In the genomic region with DNA sequence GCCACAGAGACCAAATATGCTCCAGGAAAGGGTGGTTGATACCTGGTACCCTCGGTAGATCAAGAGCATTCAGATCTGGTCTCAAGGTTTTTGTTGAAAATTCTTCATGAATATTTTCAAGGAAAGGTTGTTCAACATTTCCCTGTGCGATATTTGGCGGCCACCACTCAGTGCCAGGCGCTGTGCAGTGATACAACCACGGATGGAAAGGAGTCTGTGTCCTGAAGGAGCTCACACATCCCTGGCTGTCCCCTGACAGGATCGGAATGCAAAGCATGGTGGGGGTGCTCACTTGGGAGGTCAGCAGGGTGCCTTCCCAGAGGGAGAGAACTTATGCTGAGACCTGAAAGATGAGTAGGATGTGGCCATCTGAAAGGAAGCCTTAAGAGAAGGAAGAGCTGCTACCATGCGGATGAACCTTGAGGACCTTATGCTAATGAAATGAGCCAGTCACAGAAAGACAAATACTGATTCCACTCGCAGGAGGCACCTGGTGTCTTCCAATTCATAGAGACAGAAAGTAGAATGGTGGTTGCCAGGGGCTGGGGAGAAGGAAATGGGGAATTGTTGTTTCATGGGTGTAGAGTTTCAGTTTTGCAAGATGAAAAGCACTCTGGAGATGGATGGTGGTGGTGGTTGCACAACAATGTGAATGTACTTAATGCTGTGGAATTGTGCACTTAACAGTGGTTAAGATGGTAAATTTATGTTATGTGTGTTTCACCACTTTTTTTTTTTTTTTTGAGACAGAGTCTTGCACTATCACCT, we compare ENCODE assay signal across 19 cellular contexts. TPM values are rescaled to one million over a fixed set of nuclear protein-coding genes. Genes with fewer than 3 reads are reported as not detected.
DNase-seq lines count a peak whose midpoint lies in the region; ATAC-seq and TF ChIP-seq lines count a peak whose summit lies in the region.
"Had no signal": no experiment of that assay in that cellular context is flagged by ENCODE, and none has a peak within 500 bp of the region (broad histone marks: within the 10 kb centered on the region; RNA-seq: fewer than 3 reads in every experiment).

No MANE protein-coding gene starts in this region.

- H3K4me3 Mint-ChIP-seq in naive thymus-derived CD4-positive, alpha-beta T cell = peak overlapping the region in 1 of 10 donors; percentile 2
- H3K4me3 Mint-ChIP-seq: activated naive CD4-positive, alpha-beta T cell treated with anti-CD3 and anti-CD28 coated beads, Interleukin-2, amount 50 U/mL, for 24 hours; CD4-positive, CD25-positive, alpha-beta regulatory T cell had no signal

- intact Hi-C loops in naive thymus-derived CD4-positive, alpha-beta T cell (cut with micrococcal nuclease) = no loop called here

- no peak for ATAC-seq in naive thymus-derived CD4-positive, alpha-beta T cell
- ATAC-seq in GM18498 (IDR thresholded peaks at IDR 0.05; ENCODE audit: unreplicated experiment) = no peak

- H3K27me3 ChIP-seq in naive thymus-derived CD4-positive, alpha-beta T cell (ENCODE audit: control insufficient read depth in 2 of 2, insufficient read depth in 2 of 2, low read length in 2 of 2) = no peaks in the 10 kb centered on the region
- H3K27me3 ChIP-seq: vagina had no signal

- no peaks in the 10 kb centered on the region for H3K4me1 ChIP-seq in naive thymus-derived CD4-positive, alpha-beta T cell (ENCODE audit: control insufficient read depth in 2 of 2, insufficient read depth in 2 of 2, low read length in 2 of 2)

- no peak overlapping the region for H3K27ac Mint-ChIP-seq in naive thymus-derived CD4-positive, alpha-beta T cell
- H3K27ac Mint-ChIP-seq: activated naive CD4-positive, alpha-beta T cell treated with anti-CD3 and anti-CD28 coated beads, Interleukin-2, amount 50 U/mL, for 24 hours; CD4-positive, CD25-positive, alpha-beta regulatory T cell had no signal

- TF ChIP-seq CTCF in fibroblast of the aortic adventitia (IDR thresholded peaks at IDR 0.05; ENCODE audit: insufficient read depth, low read length) = no peak

- no peaks in the 10 kb centered on the region for H3K9me3 ChIP-seq in naive thymus-derived CD4-positive, alpha-beta T cell (ENCODE audit: control insufficient read depth in 2 of 3, low read length in 3 of 3)
- H3K9me3 ChIP-seq: vagina had no signal

- no peak overlapping the region for H3K27ac ChIP-seq in naive thymus-derived CD4-positive, alpha-beta T cell (ENCODE audit: low read depth, low read length)
- H3K27ac ChIP-seq: cardiac muscle cell, GM23248, PC-9, vagina had no signal

- DNase-seq in NCI-H1417 (lab: John Stamatoyannopoulos, UW) (peak in 2 of 3 experiments; percentile 19 to 56), NCI-H1417 treated with DMSO at 0.1 percent for 48 hours (lab: John Stamatoyannopoulos, UW) (no peak), NCI-H187 treated with DMSO at 0.1 percent for 48 hours (lab: John Stamatoyannopoulos, UW) (peak; percentile 52), NOMO-1 treated with DMSO at 0.1 percent for 48 hours (lab: John Stamatoyannopoulos, UW; ENCODE audit: unreplicated experiment) (peak; percentile 66), fibroblast of the aortic adventitia (ENCODE audit: low read depth) (peak; percentile 10)
- DNase-seq in naive thymus-derived CD4-positive, alpha-beta T cell = no peak
- DNase-seq in effector CD4-positive, alpha-beta T cell = no peak
- DNase-seq: activated CD8-positive, alpha-beta memory T cell treated with anti-CD3 and anti-CD28 coated beads, Interleukin-2, amount 50 U/mL, for 4 hours; GDM1; GM23248; kidney; NCI-H1436 treated with DMSO at 0.1 percent for 48 hours; stimulated activated naive CD4-positive, alpha-beta T cell treated with Interleukin-2 at 50 U/mL for 16 hours had no signal

- POLR2A ChIA-PET in naive thymus-derived CD4-positive, alpha-beta T cell (lab: Charles Lee) = no interaction called here

- peaks cover 0 to 23% (median 0%) of the 10 kb centered on the region in 7 donors for H3K4me1 Mint-ChIP-seq in naive thymus-derived CD4-positive, alpha-beta T cell
- H3K4me1 Mint-ChIP-seq: activated naive CD4-positive, alpha-beta T cell treated with anti-CD3 and anti-CD28 coated beads, Interleukin-2, amount 50 U/mL, for 24 hours; CD4-positive, CD25-positive, alpha-beta regulatory T cell had no signal

- H3K27me3 Mint-ChIP-seq in naive thymus-derived CD4-positive, alpha-beta T cell = peaks cover 21 to 69% (median 35%) of the 10 kb centered on the region in 5 donors

- H3K9me3 Mint-ChIP-seq in naive thymus-derived CD4-positive, alpha-beta T cell = peaks cover 0 to 1% (median 0%) of the 10 kb centered on the region in 11 donors
- H3K9me3 Mint-ChIP-seq: activated naive CD4-positive, alpha-beta T cell treated with anti-CD3 and anti-CD28 coated beads, Interleukin-2, amount 50 U/mL, for 24 hours had no signal

- no peaks in the 10 kb centered on the region for H3K36me3 ChIP-seq in naive thymus-derived CD4-positive, alpha-beta T cell (ENCODE audit: control insufficient read depth in 2 of 3, insufficient read depth in 3 of 3, low read length in 3 of 3)
- H3K36me3 ChIP-seq: cardiac muscle cell, vagina had no signal

- H3K4me3 ChIP-seq in fibroblast of the aortic adventitia (ENCODE audit: low read depth, low read length) = no peak overlapping the region
- no peak overlapping the region for H3K4me3 ChIP-seq in naive thymus-derived CD4-positive, alpha-beta T cell (ENCODE audit: low read length)
- H3K4me3 ChIP-seq: cardiac muscle cell, GM23248, PC-9, vagina had no signal

- H3K36me3 Mint-ChIP-seq in naive thymus-derived CD4-positive, alpha-beta T cell = no peaks in the 10 kb centered on the region
- H3K36me3 Mint-ChIP-seq: activated naive CD4-positive, alpha-beta T cell treated with anti-CD3 and anti-CD28 coated beads, Interleukin-2, amount 50 U/mL, for 24 hours; CD4-positive, CD25-positive, alpha-beta regulatory T cell had no signal

- CTCF ChIA-PET in naive thymus-derived CD4-positive, alpha-beta T cell (lab: Charles Lee) = no interaction called here

RNA-seq across cellular contexts. Expression of a gene that starts 41.6 kb away (rescaled TPM):
- total RNA-seq in fibroblast of the aortic adventitia (ENCODE audit: low replicate concordance) = 51.8 and 69.9 TPM in 2 replicates
- 100 to 1,000 TPM in 3 of 5 experiments, 10 to 100 TPM in 2; 65.5 to 154 (median 107) TPM for total RNA-seq in naive thymus-derived CD4-positive, alpha-beta T cell
- 10 to 100 TPM; 36.6 to 66.3 TPM for polyA plus RNA-seq in naive thymus-derived CD4-positive, alpha-beta T cell

Comparison
In these comparisons a context has a peak if more than half of its experiments do, and no peak if none do; other contexts are left out.
1. DNase-seq: peak in NCI-H1417 (2 of 3), NCI-H187 treated with DMSO at 0.1 percent for 48 hours (single experiment), NOMO-1 treated with DMSO at 0.1 percent for 48 hours (single experiment) and fibroblast of the aortic adventitia (single experiment); none in NCI-H1417 treated with DMSO at 0.1 percent for 48 hours (single experiment), naive thymus-derived CD4-positive, alpha-beta T cell (0 of 9) and effector CD4-positive, alpha-beta T cell (single experiment).